17 cellular contexts compared by ENCODE assay signal in genomic region chr2:47662547-47662946, GRCh38.
"Had no signal": no experiment of that assay in that cellular context is flagged by ENCODE, and none has a peak within 500 bp of the region (broad histone marks: within the 10 kb centered on the region; RNA-seq: fewer than 3 reads in every experiment).

No MANE protein-coding gene starts in this region.

- H3K36me3 ChIP-seq: esophagus muscularis mucosa, gastroesophageal sphincter, heart right ventricle, prostate gland, right atrium auricular region, tibial artery, WERI-Rb-1 had no signal

- DNase-seq: activated CD4-positive, alpha-beta T cell treated with anti-CD3 and anti-CD28 coated beads, Interleukin-2, amount 50 U/mL, for 48 hours; activated CD8-positive, alpha-beta memory T cell treated with anti-CD3 and anti-CD28 coated beads, Interleukin-2, amount 10 ng/mL, durations not matched to agents 7 days and 5 days; activated naive CD4-positive, alpha-beta T cell; activated naive CD8-positive, alpha-beta T cell treated with anti-CD3 and anti-CD28 coated beads for 36 hours; amniotic stem cell; effector memory CD4-positive, alpha-beta T cell; heart right ventricle; stimulated activated CD4-positive, alpha-beta T cell treated with anti-CD3 and anti-CD28 coated beads, Interleukin-2, amount 100 ng/mL, for 24 hours; stimulated activated naive CD8-positive, alpha-beta T cell treated with anti-CD3 and anti-CD28 coated beads, Interleukin-15, Interleukin-2, amounts not matched to agents 100 U/mL and 50 U/mL, for 24 hours; substantia nigra; tibial artery; WERI-Rb-1 had no signal

- H3K9me3 ChIP-seq: esophagus muscularis mucosa, gastroesophageal sphincter, heart right ventricle, prostate gland, right atrium auricular region, tibial artery had no signal

- H3K4me3 ChIP-seq: esophagus muscularis mucosa, gastroesophageal sphincter, heart right ventricle, prostate gland, right atrium auricular region, tibial artery had no signal

- H3K27ac ChIP-seq: esophagus muscularis mucosa, gastroesophageal sphincter, heart right ventricle, prostate gland, right atrium auricular region, tibial artery, WERI-Rb-1 had no signal

- ATAC-seq: activated CD8-positive, alpha-beta memory T cell treated with anti-CD3 and anti-CD28 coated beads, Interleukin-2, amount 10 ng/mL, durations not matched to agents 7 days and 5 days; gastroesophageal sphincter; heart right ventricle; left lobe of liver; stimulated activated naive CD8-positive, alpha-beta T cell treated with anti-CD3 and anti-CD28 coated beads, Interleukin-15, Interleukin-2, amounts not matched to agents 100 U/mL and 50 U/mL, for 24 hours had no signal

- H3K4me1 ChIP-seq: esophagus muscularis mucosa, gastroesophageal sphincter, heart right ventricle, prostate gland, right atrium auricular region, tibial artery had no signal

- H3K27me3 ChIP-seq: esophagus muscularis mucosa, gastroesophageal sphincter, heart right ventricle, right atrium auricular region, tibial artery had no signal
